In genomic region chr3:171865191-171865865, GRCh38 we compare ENCODE assay signal across 15 cellular contexts. TPM values are rescaled to one million over a fixed set of nuclear protein-coding genes. Genes with fewer than 3 reads are reported as not detected.
DNase-seq lines count a peak whose midpoint lies in the region; ATAC-seq and TF ChIP-seq lines count a peak whose summit lies in the region.
"Had no signal": no experiment of that assay in that cellular context is flagged by ENCODE, and none has a peak within 500 bp of the region (broad histone marks: within the 10 kb centered on the region; RNA-seq: fewer than 3 reads in every experiment).

No MANE protein-coding gene starts in this region.

- 0 out of 2 replicates have a peak overlapping the region, but pooled peaks have one; percentile 47 for H2AFZ ChIP-seq in Loucy (ENCODE audit: low read length)

- no TSS peak for BruUV-seq in A673 (replicated peaks; lab: Mats Ljungman, UMichigan)

- H3K4me3 ChIP-seq in Loucy (ENCODE audit: low read length, poor library complexity, severe bottlenecking) (no peak overlapping the region), A673 (ENCODE audit: low read depth, low read length, poor library complexity, severe bottlenecking) (no peak overlapping the region), right lobe of liver (no peak overlapping the region)

- H3K4me3 Mint-ChIP-seq in endothelial cell (ENCODE audit: unreplicated experiment), result peak overlapping the region; percentile 38
- no peak overlapping the region for H3K4me3 Mint-ChIP-seq in nephron

- H3K9me2 ChIP-seq in Loucy (replicated peaks; ENCODE audit: low read depth, low read length), result no peaks in the 10 kb centered on the region

- H3K4me1 ChIP-seq in Loucy (ENCODE audit: insufficient read depth, low read length, poor library complexity, severe bottlenecking), result no peaks in the 10 kb centered on the region
- H3K4me1 ChIP-seq in A673 (ENCODE audit: insufficient read depth, low read length, poor library complexity, severe bottlenecking), result no peaks in the 10 kb centered on the region
- no peaks in the 10 kb centered on the region for H3K4me1 ChIP-seq in right lobe of liver

- CTCF ChIA-PET in A673 (lab: Charles Lee), result no interaction called here

- POLR2A ChIA-PET in A673 (lab: Charles Lee; ENCODE audit: low non-redundant PET), result no interaction called here

- H3K27me3 ChIP-seq in Loucy (ENCODE audit: insufficient read depth, low read length, poor library complexity, severe bottlenecking) (no peaks in the 10 kb centered on the region), A673 (replicated peaks; ENCODE audit: insufficient read depth, low read depth, low read length, poor library complexity) (no peaks in the 10 kb centered on the region), right lobe of liver (no peaks in the 10 kb centered on the region)

- DNase-seq in EH (ENCODE audit: low read depth) (peak; percentile 27), endothelial cell (ENCODE audit: low spot score) (no peak), A673 (ENCODE audit: low spot score) (no peak), posterior vena cava (ENCODE audit: low spot score) (no peak), right lobe of liver (no peak)
- DNase-seq: C1 segment of cervical spinal cord, DND-41, NCI-H1092 treated with DMSO at 0.1 percent for 48 hours, NCI-H510A treated with DMSO at 0.1 percent for 48 hours, NCI-H82 had no signal

- H3K27me3 Mint-ChIP-seq in endothelial cell (ENCODE audit: unreplicated experiment) (peaks cover 3% of the 10 kb centered on the region), nephron (ENCODE audit: low read depth) (peaks cover 4% of the 10 kb centered on the region)

- intact Hi-C loops in A673 (cut with micrococcal nuclease; ENCODE audit: unreplicated experiment), result no loop called here
- intact Hi-C loops in posterior vena cava (cut with DNase I), result no loop called here
- intact Hi-C loops in right lobe of liver (cut with DNase I), result no loop called here

- no peak overlapping the region for H3K4me2 ChIP-seq in Loucy (ENCODE audit: low read depth, low read length, poor library complexity, severe bottlenecking)

- peak overlapping the region; percentile 91 for H3K27ac Mint-ChIP-seq in endothelial cell (ENCODE audit: unreplicated experiment)
- peak overlapping the region; percentile 13 to 56 (median 37) for H3K27ac Mint-ChIP-seq in nephron

- H3K36me3 Mint-ChIP-seq in endothelial cell (ENCODE audit: low read depth, unreplicated experiment) (peaks cover 5% of the 10 kb centered on the region), nephron (ENCODE audit: low read depth) (no peaks in the 10 kb centered on the region)

- no peaks in the 10 kb centered on the region for H3K79me2 ChIP-seq in Loucy (ENCODE audit: insufficient read depth, low read length)

- H3K36me3 ChIP-seq in Loucy (ENCODE audit: insufficient read depth, low read length) (no peaks in the 10 kb centered on the region), A673 (ENCODE audit: insufficient read depth, low read length, poor library complexity, severe bottlenecking) (no peaks in the 10 kb centered on the region), right lobe of liver (no peaks in the 10 kb centered on the region)

- no peaks in the 10 kb centered on the region for H4K20me1 ChIP-seq in Loucy (ENCODE audit: insufficient read depth, low read length, poor library complexity, severe bottlenecking)

- 91% methylated on average over 2 of the region's 5 CpGs for WGBS in right lobe of liver (ENCODE audit: insufficient coverage, low coverage, low lambda C conversion rate, missing lambda C conversion rate)

- no peaks in the 10 kb centered on the region for H3F3A ChIP-seq in Loucy (ENCODE audit: low read depth)

- no peaks in the 10 kb centered on the region for H3K9me3 ChIP-seq in Loucy (ENCODE audit: insufficient read depth, low read depth, low read length)
- H3K9me3 ChIP-seq in A673 (ENCODE audit: low read depth, low read length, poor library complexity, severe bottlenecking), result no peaks in the 10 kb centered on the region
- no peaks in the 10 kb centered on the region for H3K9me3 ChIP-seq in right lobe of liver

- ATAC-seq in HG03025 (IDR thresholded peaks at IDR 0.05; ENCODE audit: low FRiP score, unreplicated experiment) (no peak), right lobe of liver (no peak)

- no peaks in the 10 kb centered on the region for H3K9me3 Mint-ChIP-seq in endothelial cell (ENCODE audit: unreplicated experiment)
- no peaks in the 10 kb centered on the region for H3K9me3 Mint-ChIP-seq in nephron

- peaks cover 35% of the 10 kb centered on the region for H3K4me1 Mint-ChIP-seq in endothelial cell (ENCODE audit: unreplicated experiment)
- peaks cover 17% of the 10 kb centered on the region for H3K4me1 Mint-ChIP-seq in nephron

- H3K27ac ChIP-seq in A673 (ENCODE audit: low read depth, low read length, poor library complexity, severe bottlenecking) (no peak overlapping the region), right lobe of liver (no peak overlapping the region)
- H3K27ac ChIP-seq: HL-60 had no signal

- TF ChIP-seq POLR2A in right lobe of liver (IDR thresholded peaks at IDR 0.05), result no peak

- H3K9ac ChIP-seq in Loucy (ENCODE audit: low read depth, low read length, poor library complexity, severe bottlenecking), result no peak overlapping the region

- TF ChIP-seq CTCF in Loucy (conservative IDR thresholded peaks at IDR 0.05; ENCODE audit: low read length), result no peak
- no peak for TF ChIP-seq CTCF in endothelial cell (IDR thresholded peaks at IDR 0.05; ENCODE audit: unreplicated experiment)
- no peak for TF ChIP-seq CTCF in nephron (IDR thresholded peaks at IDR 0.05; ENCODE audit: unreplicated experiment in 3 of 3)
- TF ChIP-seq CTCF in A673 (conservative IDR thresholded peaks at IDR 0.05; ENCODE audit: low read depth, low read length), result no peak
- TF ChIP-seq CTCF in right lobe of liver (IDR thresholded peaks at IDR 0.05), result no peak

RNA-seq across cellular contexts. Expression of gene TMEM212, which starts 22.2 kb away (rescaled TPM):
- total RNA-seq in endothelial cell (ENCODE audit: unreplicated experiment), result not detected
- not detected in 2 replicates for total RNA-seq in A673 (2021)
- total RNA-seq in posterior vena cava, result not detected
- total RNA-seq in right lobe of liver, result not detected
- total RNA-seq: MCF 10A had no signal

RNA-seq across cellular contexts. Expression of gene PLD1, which starts 55.0 kb away (rescaled TPM):
- total RNA-seq in endothelial cell (ENCODE audit: unreplicated experiment) (61.5 TPM), A673 (2021) (3.2 and 4.6 TPM in 2 replicates), posterior vena cava (10 to 100 TPM; 18.5 to 30.9 TPM), right lobe of liver (10 to 100 TPM; 13.3 to 29.9 (median 18.5) TPM)
